Comparison of ENCODE assay signal across 1 cellular context in genomic region chr3:133494469-133494868, GRCh38.
TF ChIP-seq lines count a peak whose summit lies in the region.

No MANE protein-coding gene starts in this region.

TF ChIP-seq in K562, 482 proteins besides CTCF, POLR2A, EP300 and RAD21 (continued from another document):
- TF ChIP-seq, protein P1, sequence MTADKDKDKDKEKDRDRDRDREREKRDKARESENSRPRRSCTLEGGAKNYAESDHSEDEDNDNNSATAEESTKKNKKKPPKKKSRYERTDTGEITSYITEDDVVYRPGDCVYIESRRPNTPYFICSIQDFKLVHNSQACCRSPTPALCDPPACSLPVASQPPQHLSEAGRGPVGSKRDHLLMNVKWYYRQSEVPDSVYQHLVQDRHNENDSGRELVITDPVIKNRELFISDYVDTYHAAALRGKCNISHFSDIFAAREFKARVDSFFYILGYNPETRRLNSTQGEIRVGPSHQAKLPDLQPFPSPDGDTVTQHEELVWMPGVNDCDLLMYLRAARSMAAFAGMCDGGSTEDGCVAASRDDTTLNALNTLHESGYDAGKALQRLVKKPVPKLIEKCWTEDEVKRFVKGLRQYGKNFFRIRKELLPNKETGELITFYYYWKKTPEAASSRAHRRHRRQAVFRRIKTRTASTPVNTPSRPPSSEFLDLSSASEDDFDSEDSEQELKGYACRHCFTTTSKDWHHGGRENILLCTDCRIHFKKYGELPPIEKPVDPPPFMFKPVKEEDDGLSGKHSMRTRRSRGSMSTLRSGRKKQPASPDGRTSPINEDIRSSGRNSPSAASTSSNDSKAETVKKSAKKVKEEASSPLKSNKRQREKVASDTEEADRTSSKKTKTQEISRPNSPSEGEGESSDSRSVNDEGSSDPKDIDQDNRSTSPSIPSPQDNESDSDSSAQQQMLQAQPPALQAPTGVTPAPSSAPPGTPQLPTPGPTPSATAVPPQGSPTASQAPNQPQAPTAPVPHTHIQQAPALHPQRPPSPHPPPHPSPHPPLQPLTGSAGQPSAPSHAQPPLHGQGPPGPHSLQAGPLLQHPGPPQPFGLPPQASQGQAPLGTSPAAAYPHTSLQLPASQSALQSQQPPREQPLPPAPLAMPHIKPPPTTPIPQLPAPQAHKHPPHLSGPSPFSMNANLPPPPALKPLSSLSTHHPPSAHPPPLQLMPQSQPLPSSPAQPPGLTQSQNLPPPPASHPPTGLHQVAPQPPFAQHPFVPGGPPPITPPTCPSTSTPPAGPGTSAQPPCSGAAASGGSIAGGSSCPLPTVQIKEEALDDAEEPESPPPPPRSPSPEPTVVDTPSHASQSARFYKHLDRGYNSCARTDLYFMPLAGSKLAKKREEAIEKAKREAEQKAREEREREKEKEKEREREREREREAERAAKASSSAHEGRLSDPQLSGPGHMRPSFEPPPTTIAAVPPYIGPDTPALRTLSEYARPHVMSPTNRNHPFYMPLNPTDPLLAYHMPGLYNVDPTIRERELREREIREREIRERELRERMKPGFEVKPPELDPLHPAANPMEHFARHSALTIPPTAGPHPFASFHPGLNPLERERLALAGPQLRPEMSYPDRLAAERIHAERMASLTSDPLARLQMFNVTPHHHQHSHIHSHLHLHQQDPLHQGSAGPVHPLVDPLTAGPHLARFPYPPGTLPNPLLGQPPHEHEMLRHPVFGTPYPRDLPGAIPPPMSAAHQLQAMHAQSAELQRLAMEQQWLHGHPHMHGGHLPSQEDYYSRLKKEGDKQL (CRISPR knock-in tag; IDR thresholded peaks at IDR 0.05; ENCODE audit: borderline replicate concordance) = no peak
- TF ChIP-seq AFF1 (IDR thresholded peaks at IDR 0.05; ENCODE audit: low read depth in 1 of 2, partially characterized antibody in 2 of 2) (no peak), KAT8 (IDR thresholded peaks at IDR 0.05; ENCODE audit: low read depth) (no peak), MBD2 (IDR thresholded peaks at IDR 0.05; ENCODE audit: borderline replicate concordance, low read depth) (no peak), BRD9 (IDR thresholded peaks at IDR 0.05; ENCODE audit: low read depth, partially characterized antibody) (no peak), CC2D1A (IDR thresholded peaks at IDR 0.05) (no peak), THRB (CRISPR knock-in tag; conservative IDR thresholded peaks at IDR 0.05) (no peak), ZNF57 (CRISPR knock-in tag; IDR thresholded peaks at IDR 0.05) (no peak), MTA3 (IDR thresholded peaks at IDR 0.05; ENCODE audit: borderline replicate concordance) (no peak), HNRNPL (IDR thresholded peaks at IDR 0.05; ENCODE audit: low read depth, low read length) (no peak)
- TF ChIP-seq, protein P2, sequence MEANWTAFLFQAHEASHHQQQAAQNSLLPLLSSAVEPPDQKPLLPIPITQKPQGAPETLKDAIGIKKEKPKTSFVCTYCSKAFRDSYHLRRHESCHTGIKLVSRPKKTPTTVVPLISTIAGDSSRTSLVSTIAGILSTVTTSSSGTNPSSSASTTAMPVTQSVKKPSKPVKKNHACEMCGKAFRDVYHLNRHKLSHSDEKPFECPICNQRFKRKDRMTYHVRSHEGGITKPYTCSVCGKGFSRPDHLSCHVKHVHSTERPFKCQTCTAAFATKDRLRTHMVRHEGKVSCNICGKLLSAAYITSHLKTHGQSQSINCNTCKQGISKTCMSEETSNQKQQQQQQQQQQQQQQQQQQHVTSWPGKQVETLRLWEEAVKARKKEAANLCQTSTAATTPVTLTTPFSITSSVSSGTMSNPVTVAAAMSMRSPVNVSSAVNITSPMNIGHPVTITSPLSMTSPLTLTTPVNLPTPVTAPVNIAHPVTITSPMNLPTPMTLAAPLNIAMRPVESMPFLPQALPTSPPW (CRISPR knock-in tag; IDR thresholded peaks at IDR 0.05) = no peak
- TF ChIP-seq, protein P3, sequence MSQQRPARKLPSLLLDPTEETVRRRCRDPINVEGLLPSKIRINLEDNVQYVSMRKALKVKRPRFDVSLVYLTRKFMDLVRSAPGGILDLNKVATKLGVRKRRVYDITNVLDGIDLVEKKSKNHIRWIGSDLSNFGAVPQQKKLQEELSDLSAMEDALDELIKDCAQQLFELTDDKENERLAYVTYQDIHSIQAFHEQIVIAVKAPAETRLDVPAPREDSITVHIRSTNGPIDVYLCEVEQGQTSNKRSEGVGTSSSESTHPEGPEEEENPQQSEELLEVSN (IDR thresholded peaks at IDR 0.05; ENCODE audit: borderline replicate concordance in 1 of 2, extremely low read depth in 1 of 2, insufficient read depth in 1 of 2, insufficient read length in 1 of 2, low read depth in 1 of 2, low read length in 1 of 2, poor library complexity in 1 of 2, severe bottlenecking in 1 of 2) = no peak
- TF ChIP-seq, protein P4, sequence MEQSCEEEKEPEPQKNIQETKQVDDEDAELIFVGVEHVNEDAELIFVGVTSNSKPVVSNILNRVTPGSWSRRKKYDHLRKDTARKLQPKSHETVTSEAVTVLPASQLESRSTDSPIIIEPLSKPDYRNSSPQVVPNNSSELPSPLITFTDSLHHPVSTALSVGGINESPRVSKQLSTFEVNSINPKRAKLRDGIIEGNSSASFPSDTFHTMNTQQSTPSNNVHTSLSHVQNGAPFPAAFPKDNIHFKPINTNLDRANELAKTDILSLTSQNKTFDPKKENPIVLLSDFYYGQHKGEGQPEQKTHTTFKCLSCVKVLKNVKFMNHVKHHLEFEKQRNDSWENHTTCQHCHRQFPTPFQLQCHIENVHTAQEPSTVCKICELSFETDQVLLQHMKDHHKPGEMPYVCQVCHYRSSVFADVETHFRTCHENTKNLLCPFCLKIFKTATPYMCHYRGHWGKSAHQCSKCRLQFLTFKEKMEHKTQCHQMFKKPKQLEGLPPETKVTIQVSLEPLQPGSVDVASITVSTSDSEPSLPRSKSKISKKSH (CRISPR knock-in tag; IDR thresholded peaks at IDR 0.05) = no peak
